ENCODE assay signal across 8 cellular contexts in genomic region chr11:58573451-58574104, GRCh38. TPM values are rescaled to one million over a fixed set of nuclear protein-coding genes. Genes with fewer than 3 reads are reported as not detected.
DNase-seq lines count a peak whose midpoint lies in the region; TF ChIP-seq lines count a peak whose summit lies in the region.

No MANE protein-coding gene starts in this region.

- H3K4me1 ChIP-seq in spleen: peaks cover 13 to 90% (median 64%) of the 10 kb centered on the region in 6 donors

- no peaks in the 10 kb centered on the region for H3K9me3 ChIP-seq in spleen

- H3K36me3 ChIP-seq in spleen: peaks cover 0 to 28% (median 18%) of the 10 kb centered on the region in 6 donors

- peak in 1 of 3 donors; percentile 33 for TF ChIP-seq POLR2A in spleen (IDR thresholded peaks at IDR 0.05)

- H3K4me3 ChIP-seq in spleen: peak overlapping the region in 6 of 8 donors; percentile 2 to 81 (median 44)

- DNase-seq in EH (ENCODE audit: low read depth) (peak; percentile 89), HCEC 1CT (peak; percentile 95), NOMO-1 (lab: John Stamatoyannopoulos, UW; ENCODE audit: unreplicated experiment in 2 of 2) (peak; percentile 66 to 85), fibroblast of the conjunctiva (ENCODE audit: low read depth) (peak; percentile 56), spleen (no peak), cerebellum (ENCODE audit: low spot score) (no peak), NCI-H1048 (lab: John Stamatoyannopoulos, UW) (no peak)
- peak; percentile 56 for DNase-seq in activated T-cell treated with anti-CD3 and anti-CD28 coated beads, Interleukin-2, amount 50 U/mL, for 1 hour

- TF ChIP-seq CTCF in spleen (IDR thresholded peaks at IDR 0.05 in 8 of 11, conservative IDR thresholded peaks at IDR 0.05 in 3 of 11): no peak

- no peaks in the 10 kb centered on the region for H3K27me3 ChIP-seq in spleen (replicated peaks in 1 of 7)

- H3K27ac ChIP-seq in spleen: peak overlapping the region; percentile 68 to 100 (median 100)

- WGBS in spleen, 5 donors: 17 to 20% (median 18%) methylated on average over 4 of the region's 4 CpGs

- intact Hi-C loops in spleen (cut with DNase I; ENCODE audit: low total_unique reads): no loop called here

RNA-seq across cellular contexts. Expression of gene LPXN, which starts 2.1 kb away (rescaled TPM):
- total RNA-seq in spleen (10 to 100 TPM; 50.8 to 83.7 (median 65.9) TPM), cerebellum (4.5 TPM)
- 10 to 100 TPM; 56.8 to 70.0 (median 62.3) TPM for polyA plus RNA-seq in spleen

RNA-seq across cellular contexts. Expression of gene ZFP91, which starts 5.3 kb away (rescaled TPM):
- total RNA-seq in spleen (10 to 100 TPM; 42.9 to 53.4 (median 49.4) TPM), cerebellum (43.4 TPM)
- 10 to 100 TPM; 10.1 to 17.5 (median 10.2) TPM for polyA plus RNA-seq in spleen

RNA-seq across cellular contexts. Expression of gene CNTF, which starts 48.9 kb away (rescaled TPM):
- 1 to 10 TPM; 1.1 to 3.7 (median 2.0) TPM for total RNA-seq in spleen
- polyA plus RNA-seq in spleen: under 1 TPM; 0.09 to 0.32 (median 0.11) TPM
- 3.7 TPM for total RNA-seq in cerebellum

Comparison
In these comparisons a context has a peak if more than half of its experiments do, and no peak if none do; other contexts are left out.
1. DNase-seq: peak in EH (single experiment), HCEC 1CT (single experiment), NOMO-1 (2 of 2), activated T-cell treated with anti-CD3 and anti-CD28 coated beads, Interleukin-2, amount 50 U/mL, for 1 hour (single experiment) and fibroblast of the conjunctiva (single experiment); none in spleen (single experiment), cerebellum (single experiment) and NCI-H1048 (single experiment).